Comparison of ENCODE assay signal across 16 cellular contexts in the genomic region with DNA sequence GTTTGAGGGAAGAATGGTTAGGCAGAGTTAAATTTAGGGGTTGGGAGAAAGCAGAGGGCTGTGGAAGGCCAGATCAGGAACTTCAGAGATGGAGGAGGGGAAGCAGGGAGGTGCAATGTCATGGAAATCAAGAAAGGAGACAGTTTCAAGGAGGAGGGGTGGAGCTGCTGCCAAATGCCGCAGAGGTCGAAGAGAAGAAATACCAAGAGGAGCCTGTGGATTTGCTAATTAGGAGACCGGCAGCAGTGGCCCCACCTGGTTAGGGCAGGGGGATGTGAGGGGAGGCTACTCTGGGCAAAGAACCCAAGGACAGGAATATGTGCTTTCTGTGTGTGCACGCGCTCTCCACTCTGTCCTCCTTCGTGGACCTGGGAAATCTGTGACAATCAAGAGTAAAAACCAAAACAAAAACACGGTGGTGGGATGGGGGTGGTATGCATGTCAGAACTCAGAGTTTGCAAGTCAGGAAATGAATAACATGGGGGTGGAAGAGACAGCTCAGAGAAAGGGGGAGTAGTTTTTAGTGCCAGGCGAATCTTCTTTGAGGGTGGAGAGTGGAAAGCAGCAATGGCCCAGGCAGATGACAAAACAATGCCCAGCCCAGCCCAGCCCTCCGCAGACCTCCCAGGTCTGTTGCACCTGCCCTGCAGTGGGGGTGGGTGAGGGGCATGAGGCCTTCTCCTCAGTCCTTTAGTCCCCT.
"Had no signal": no experiment of that assay in that cellular context is flagged by ENCODE, and none has a peak within 500 bp of the region (broad histone marks: within the 10 kb centered on the region; RNA-seq: fewer than 3 reads in every experiment).

No MANE protein-coding gene starts in this region.

- H3K36me3 ChIP-seq: cardiac muscle cell, esophagus squamous epithelium, tibial artery had no signal

- H3K27ac Mint-ChIP-seq: activated naive CD8-positive, alpha-beta T cell treated with anti-CD3 and anti-CD28 coated beads, Interleukin-2, amount 10 ng/mL, durations not matched to agents 7 days and 5 days; activated T-helper 2 cell treated with anti-CD3 and anti-CD28 coated beads, Interferon-gamma antibody, Interleukin-2, Interleukin-4, amounts not matched to agents 10 μg/mL and 5 μg/mL and 100 μg/mL, durations not matched to agents 14 hours and 24 hours and 36 hours; immature natural killer cell; natural killer cell had no signal

- H3K27ac ChIP-seq: cardiac muscle cell, esophagus squamous epithelium, tibial artery had no signal

- H3K4me3 Mint-ChIP-seq: activated naive CD8-positive, alpha-beta T cell treated with anti-CD3 and anti-CD28 coated beads, Interleukin-2, amount 10 ng/mL, durations not matched to agents 7 days and 5 days; immature natural killer cell; natural killer cell had no signal

- DNase-seq: activated naive CD4-positive, alpha-beta T cell treated with Interleukin-2 at 50 U/mL for 16 hours; activated naive CD8-positive, alpha-beta T cell treated with anti-CD3 and anti-CD28 coated beads, Interleukin-2, amount 10 ng/mL, durations not matched to agents 7 days and 5 days; amygdala; dermis blood vessel endothelial cell; effector memory CD4-positive, alpha-beta T cell; esophagus squamous epithelium; immature natural killer cell; natural killer cell; nucleus accumbens; stimulated activated naive CD8-positive, alpha-beta T cell treated with anti-CD3 and anti-CD28 coated beads, Interleukin-15, Interleukin-2, amounts not matched to agents 100 U/mL and 50 U/mL, for 24 hours; substantia nigra; T-helper 1 cell; T1000; tibial artery had no signal

- H3K4me1 ChIP-seq: esophagus squamous epithelium, tibial artery had no signal

- H3K9me3 Mint-ChIP-seq: activated naive CD8-positive, alpha-beta T cell treated with anti-CD3 and anti-CD28 coated beads, Interleukin-2, amount 10 ng/mL, durations not matched to agents 7 days and 5 days; activated T-helper 2 cell treated with anti-CD3 and anti-CD28 coated beads, Interferon-gamma antibody, Interleukin-2, Interleukin-4, amounts not matched to agents 10 μg/mL and 5 μg/mL and 100 μg/mL, durations not matched to agents 14 hours and 24 hours and 36 hours; immature natural killer cell; natural killer cell had no signal

- H3K36me3 Mint-ChIP-seq: activated naive CD8-positive, alpha-beta T cell treated with anti-CD3 and anti-CD28 coated beads, Interleukin-2, amount 10 ng/mL, durations not matched to agents 7 days and 5 days; immature natural killer cell; natural killer cell had no signal

- H3K9me3 ChIP-seq: esophagus squamous epithelium, tibial artery had no signal

- H3K4me3 ChIP-seq: cardiac muscle cell, esophagus squamous epithelium, tibial artery had no signal

- ATAC-seq: natural killer cell; stimulated activated naive CD8-positive, alpha-beta T cell treated with anti-CD3 and anti-CD28 coated beads, Interleukin-15, Interleukin-2, amounts not matched to agents 100 U/mL and 50 U/mL, for 24 hours had no signal

- H3K4me1 Mint-ChIP-seq: immature natural killer cell, natural killer cell had no signal
